ENCODE assay signal across 8 cellular contexts in the genomic region with DNA sequence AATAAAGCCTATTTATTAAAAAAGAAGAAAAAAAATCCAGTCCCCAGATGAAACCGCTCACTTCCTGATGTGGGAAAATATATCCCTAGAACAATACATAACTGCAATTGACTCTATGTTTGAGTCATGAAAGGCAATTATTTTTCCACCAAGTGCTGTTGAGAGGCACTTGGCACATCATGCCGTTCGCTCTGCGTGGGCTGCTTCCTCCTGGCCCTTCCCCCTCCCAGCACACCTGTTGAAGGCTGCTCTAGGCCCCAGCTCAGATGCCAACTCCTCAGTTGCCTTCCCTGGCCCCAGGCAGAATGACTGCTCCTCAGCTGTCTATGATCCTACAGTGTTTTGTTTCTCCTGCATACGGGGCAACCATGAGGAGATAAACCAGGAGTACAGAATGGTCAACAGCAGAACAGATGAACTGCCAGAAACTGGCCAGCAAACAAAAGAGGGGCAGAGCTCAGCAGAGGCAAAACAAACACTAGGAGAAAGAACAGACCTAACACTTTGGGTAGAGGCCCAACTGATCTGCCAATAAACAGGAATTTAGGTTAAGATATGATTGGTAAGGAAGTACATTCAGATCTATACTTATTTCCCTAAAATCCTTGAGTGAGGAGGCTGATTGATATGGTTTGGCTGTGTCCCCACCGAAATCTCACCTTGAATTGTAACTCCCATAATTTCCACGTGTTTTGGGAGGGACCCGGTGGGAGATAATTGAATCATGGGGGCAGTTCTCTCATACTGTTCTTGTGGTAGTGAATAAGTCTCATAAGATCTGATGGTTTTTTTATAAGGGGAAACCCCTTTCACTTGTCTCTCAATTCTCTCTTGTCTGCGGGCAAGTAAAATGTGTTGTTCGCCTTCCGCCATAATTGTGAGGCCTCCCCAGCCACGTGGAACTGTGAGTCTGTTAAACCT. TPM values are rescaled to one million over a fixed set of nuclear protein-coding genes. Genes with fewer than 3 reads are reported as not detected.
A peak's percentile ranks its signal among the peaks of the same experiment; 100 is the strongest.
DNase-seq lines count a peak whose midpoint lies in the region; ATAC-seq and TF ChIP-seq lines count a peak whose summit lies in the region.

No MANE protein-coding gene starts in this region.

- H3K9me3 ChIP-seq in smooth muscle cell (replicated peaks; ENCODE audit: low read depth), result no peaks in the 10 kb centered on the region

- no peak overlapping the region for H3K4me2 ChIP-seq in smooth muscle cell

- TF ChIP-seq CTCF in activated CD8-positive, alpha-beta T cell treated with anti-CD3 and anti-CD28 coated beads for 36 hours (IDR thresholded peaks at IDR 0.05), result no peak
- TF ChIP-seq CTCF in fibroblast of the aortic adventitia (IDR thresholded peaks at IDR 0.05; ENCODE audit: insufficient read depth, low read length) (no peak), smooth muscle cell (IDR thresholded peaks at IDR 0.05; ENCODE audit: borderline replicate concordance, insufficient read depth, poor library complexity, severe bottlenecking) (no peak)

- peak; percentile 61 for ATAC-seq in HG02588 (IDR thresholded peaks at IDR 0.05; ENCODE audit: unreplicated experiment)
- ATAC-seq in activated CD8-positive, alpha-beta T cell treated with anti-CD3 and anti-CD28 coated beads for 36 hours, result peak; percentile 77

- H3K9me3 Mint-ChIP-seq in activated CD8-positive, alpha-beta T cell treated with anti-CD3 and anti-CD28 coated beads for 36 hours, result no peaks in the 10 kb centered on the region

- H3K27me3 ChIP-seq in smooth muscle cell (ENCODE audit: low read depth), result no peaks in the 10 kb centered on the region

- H3K4me3 Mint-ChIP-seq in activated CD8-positive, alpha-beta T cell treated with anti-CD3 and anti-CD28 coated beads for 36 hours, result peak overlapping the region; percentile 61

- H3K27ac ChIP-seq in smooth muscle cell (ENCODE audit: low read depth), result peak overlapping the region; percentile 19

- peaks cover 10% of the 10 kb centered on the region for H4K20me1 ChIP-seq in smooth muscle cell (ENCODE audit: low read depth)

- H3K27me3 Mint-ChIP-seq in activated CD8-positive, alpha-beta T cell treated with anti-CD3 and anti-CD28 coated beads for 36 hours, result no peaks in the 10 kb centered on the region

- peaks cover 2% of the 10 kb centered on the region for H3F3A ChIP-seq in smooth muscle cell (ENCODE audit: low read depth)

- intact Hi-C loops in activated CD8-positive, alpha-beta T cell treated with anti-CD3 and anti-CD28 coated beads for 36 hours (cut with micrococcal nuclease), result loop anchor here (1.0 to 2.0 kb wide), 2 partner anchors 9 to 57 kb away; no protein-coding TSS in a partner anchor
- intact Hi-C loops in posterior vena cava (cut with DNase I), result loop anchor here in 1 of 2 donors (10.0 kb wide), 1 partner anchor 55 kb away; a partner anchor contains a TSS

- DNase-seq in DMS53 treated with DMSO at 0.1 percent for 48 hours (lab: John Stamatoyannopoulos, UW; ENCODE audit: unreplicated experiment) (peak; percentile 100), NCI-H187 treated with DMSO at 0.1 percent for 48 hours (lab: John Stamatoyannopoulos, UW) (peak; percentile 83), fibroblast of the aortic adventitia (ENCODE audit: low read depth) (peak; percentile 49), smooth muscle cell (lab: John Stamatoyannopoulos, UW; ENCODE audit: unreplicated experiment) (no peak), AG08395 (ENCODE audit: low spot score) (no peak), posterior vena cava (ENCODE audit: low spot score) (no peak)
- peak; percentile 90 for DNase-seq in activated CD8-positive, alpha-beta T cell treated with anti-CD3 and anti-CD28 coated beads for 36 hours

- no peak overlapping the region for H3K4me3 ChIP-seq in fibroblast of the aortic adventitia (ENCODE audit: low read depth, low read length)
- H3K4me3 ChIP-seq in smooth muscle cell, result no peak overlapping the region

- H3K4me1 Mint-ChIP-seq in activated CD8-positive, alpha-beta T cell treated with anti-CD3 and anti-CD28 coated beads for 36 hours (ENCODE audit: low read depth), result peaks cover 91% of the 10 kb centered on the region

- POLR2A ChIA-PET in activated CD8-positive, alpha-beta T cell treated with anti-CD3 and anti-CD28 coated beads for 36 hours (lab: Charles Lee), result interaction anchor here (0.7 to 3.7 kb wide), 7 partner anchors 12 to 219 kb away, joined by 3 to 40 read pairs (median 3); a partner anchor contains a TSS

- peak overlapping the region; percentile 97 for H3K27ac Mint-ChIP-seq in activated CD8-positive, alpha-beta T cell treated with anti-CD3 and anti-CD28 coated beads for 36 hours

- CTCF ChIA-PET in activated CD8-positive, alpha-beta T cell treated with anti-CD3 and anti-CD28 coated beads for 36 hours (lab: Charles Lee), result interaction anchor here (0.9 to 1.1 kb wide), 2 partner anchors 17 to 23 kb away, joined by 3 read pairs; no protein-coding TSS in a partner anchor

- WGBS in smooth muscle cell (ENCODE audit: low lambda C conversion rate), result 90% methylated on average over 12 of the region's 12 CpGs

- H3K79me2 ChIP-seq in smooth muscle cell (ENCODE audit: low read depth), result no peaks in the 10 kb centered on the region

- H2AFZ ChIP-seq in smooth muscle cell (ENCODE audit: low read depth), result no peak overlapping the region

- peaks cover 8% of the 10 kb centered on the region for H3K36me3 ChIP-seq in smooth muscle cell (ENCODE audit: low read depth)

- H3K36me3 Mint-ChIP-seq in activated CD8-positive, alpha-beta T cell treated with anti-CD3 and anti-CD28 coated beads for 36 hours (ENCODE audit: low read depth), result peaks cover 84% of the 10 kb centered on the region

- peaks cover 9% of the 10 kb centered on the region for H3K4me1 ChIP-seq in smooth muscle cell (ENCODE audit: low read depth)

- no peak overlapping the region for H3K9ac ChIP-seq in smooth muscle cell (ENCODE audit: low read depth)

RNA-seq across cellular contexts. Expression of a gene that starts 58.7 kb away (rescaled TPM):
- 100 to 1,000 TPM; 167 to 168 TPM for total RNA-seq in activated CD8-positive, alpha-beta T cell treated with anti-CD3 and anti-CD28 coated beads for 36 hours
- total RNA-seq in fibroblast of the aortic adventitia (ENCODE audit: low replicate concordance) (87.0 and 203 TPM in 2 replicates), smooth muscle cell (64.4 and 85.8 TPM in 2 replicates), posterior vena cava (10 to 100 TPM; 74.4 to 88.0 TPM)
- 23.5 and 38.5 TPM in 2 replicates for polyA plus RNA-seq in smooth muscle cell

Comparison
In these comparisons a context has a peak if more than half of its experiments do, and no peak if none do; other contexts are left out.
1. DNase-seq: peak in DMS53 treated with DMSO at 0.1 percent for 48 hours (single experiment), NCI-H187 treated with DMSO at 0.1 percent for 48 hours (single experiment), activated CD8-positive, alpha-beta T cell treated with anti-CD3 and anti-CD28 coated beads for 36 hours (single experiment) and fibroblast of the aortic adventitia (single experiment); none in smooth muscle cell (single experiment), AG08395 (single experiment) and posterior vena cava (single experiment).